1 cellular context compared by ENCODE assay signal in the genomic region with DNA sequence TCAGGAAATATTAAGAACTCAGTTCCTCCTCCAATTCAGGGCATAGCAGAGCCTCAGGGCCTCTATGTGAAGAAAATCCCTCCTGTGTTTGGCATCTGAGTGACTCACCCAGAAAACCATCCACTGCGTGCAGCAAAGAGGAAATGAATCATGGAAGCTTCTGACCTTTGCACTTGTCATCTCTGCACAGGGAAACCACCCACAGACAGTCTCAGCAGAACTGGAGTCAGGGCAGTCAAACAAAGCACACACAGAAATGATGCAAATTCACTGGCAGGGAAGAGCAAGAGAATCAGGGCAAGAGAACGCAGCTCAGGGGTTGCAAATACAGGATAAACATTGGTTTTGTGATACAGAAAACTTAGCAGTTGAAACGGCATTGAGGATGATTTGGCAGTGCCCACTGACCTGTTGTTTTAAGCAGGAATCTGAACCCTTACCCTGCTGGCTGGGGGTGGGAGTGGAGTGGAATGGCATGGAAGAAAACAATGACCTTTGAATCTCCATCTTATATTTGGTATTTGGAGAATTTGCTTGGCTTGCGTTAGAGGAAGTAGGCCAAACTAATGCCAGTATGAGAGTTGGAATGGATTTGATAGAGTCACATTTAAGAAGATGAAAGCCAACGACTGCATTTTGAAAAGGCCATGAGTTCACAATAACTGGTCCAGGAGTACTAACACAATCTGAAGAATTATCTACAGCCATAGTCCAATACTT.
TF ChIP-seq lines count a peak whose summit lies in the region.

No MANE protein-coding gene starts in this region.

TF ChIP-seq in SK-N-SH, 30 proteins besides CTCF, POLR2A, EP300 and RAD21 (continued from another document):
- TF ChIP-seq, protein P1, sequence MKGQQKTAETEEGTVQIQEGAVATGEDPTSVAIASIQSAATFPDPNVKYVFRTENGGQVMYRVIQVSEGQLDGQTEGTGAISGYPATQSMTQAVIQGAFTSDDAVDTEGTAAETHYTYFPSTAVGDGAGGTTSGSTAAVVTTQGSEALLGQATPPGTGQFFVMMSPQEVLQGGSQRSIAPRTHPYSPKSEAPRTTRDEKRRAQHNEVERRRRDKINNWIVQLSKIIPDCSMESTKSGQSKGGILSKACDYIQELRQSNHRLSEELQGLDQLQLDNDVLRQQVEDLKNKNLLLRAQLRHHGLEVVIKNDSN (IDR thresholded peaks at IDR 0.05; ENCODE audit: borderline replicate concordance, low read depth), result 0 out of 2 replicates have a peak, but pooled peaks have one; percentile 41
- peak; percentile 54; the same call in 1 of the 2 replicates for TF ChIP-seq ELF1 (IDR thresholded peaks at IDR 0.05)
- TF ChIP-seq, protein P2, sequence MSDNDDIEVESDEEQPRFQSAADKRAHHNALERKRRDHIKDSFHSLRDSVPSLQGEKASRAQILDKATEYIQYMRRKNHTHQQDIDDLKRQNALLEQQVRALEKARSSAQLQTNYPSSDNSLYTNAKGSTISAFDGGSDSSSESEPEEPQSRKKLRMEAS (IDR thresholded peaks at IDR 0.05; ENCODE audit: low read depth), result peak; percentile 78; the same call in 1 of the 2 replicates
- TF ChIP-seq GABPA (IDR thresholded peaks at IDR 0.05; ENCODE audit: low read depth), result peak; percentile 50
- peak; percentile 63; the same call in 1 of the 2 replicates for TF ChIP-seq TAF1 (IDR thresholded peaks at IDR 0.05; ENCODE audit: borderline replicate concordance, low read depth, low read length)
- TF ChIP-seq RCOR1 (IDR thresholded peaks at IDR 0.05; ENCODE audit: low read length), result no peak
- TF ChIP-seq POLR2AphosphoS5 (IDR thresholded peaks at IDR 0.05; ENCODE audit: low read depth, low read length), result peak; percentile 71; the same call in 1 of the 2 replicates
- no peak for TF ChIP-seq GATA2 (CRISPR knock-in tag; IDR thresholded peaks at IDR 0.05)
- no peak for TF ChIP-seq EZH2phosphoT487 (IDR thresholded peaks at IDR 0.05; ENCODE audit: borderline replicate concordance, low read depth)
- TF ChIP-seq FOSL2 (IDR thresholded peaks at IDR 0.05; ENCODE audit: borderline replicate concordance, low read depth), result peak; percentile 99
- TF ChIP-seq, protein P3, sequence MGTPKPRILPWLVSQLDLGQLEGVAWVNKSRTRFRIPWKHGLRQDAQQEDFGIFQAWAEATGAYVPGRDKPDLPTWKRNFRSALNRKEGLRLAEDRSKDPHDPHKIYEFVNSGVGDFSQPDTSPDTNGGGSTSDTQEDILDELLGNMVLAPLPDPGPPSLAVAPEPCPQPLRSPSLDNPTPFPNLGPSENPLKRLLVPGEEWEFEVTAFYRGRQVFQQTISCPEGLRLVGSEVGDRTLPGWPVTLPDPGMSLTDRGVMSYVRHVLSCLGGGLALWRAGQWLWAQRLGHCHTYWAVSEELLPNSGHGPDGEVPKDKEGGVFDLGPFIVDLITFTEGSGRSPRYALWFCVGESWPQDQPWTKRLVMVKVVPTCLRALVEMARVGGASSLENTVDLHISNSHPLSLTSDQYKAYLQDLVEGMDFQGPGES (IDR thresholded peaks at IDR 0.05; ENCODE audit: low read depth, low read length), result no peak
- TF ChIP-seq, protein P4, sequence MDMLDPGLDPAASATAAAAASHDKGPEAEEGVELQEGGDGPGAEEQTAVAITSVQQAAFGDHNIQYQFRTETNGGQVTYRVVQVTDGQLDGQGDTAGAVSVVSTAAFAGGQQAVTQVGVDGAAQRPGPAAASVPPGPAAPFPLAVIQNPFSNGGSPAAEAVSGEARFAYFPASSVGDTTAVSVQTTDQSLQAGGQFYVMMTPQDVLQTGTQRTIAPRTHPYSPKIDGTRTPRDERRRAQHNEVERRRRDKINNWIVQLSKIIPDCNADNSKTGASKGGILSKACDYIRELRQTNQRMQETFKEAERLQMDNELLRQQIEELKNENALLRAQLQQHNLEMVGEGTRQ (IDR thresholded peaks at IDR 0.05; ENCODE audit: borderline replicate concordance, low read depth, low read length), result no peak
- TF ChIP-seq MEF2A (IDR thresholded peaks at IDR 0.05; ENCODE audit: borderline replicate concordance, low read depth), result peak; percentile 85; the same call in 1 of the 2 replicates
- TF ChIP-seq TCF12 (IDR thresholded peaks at IDR 0.05), result peak; percentile 94
- no peak for TF ChIP-seq RFX5 (IDR thresholded peaks at IDR 0.05; ENCODE audit: low read length)
- peak; percentile 86 for TF ChIP-seq NFIC (IDR thresholded peaks at IDR 0.05; ENCODE audit: borderline replicate concordance)
- TF ChIP-seq, protein P5, sequence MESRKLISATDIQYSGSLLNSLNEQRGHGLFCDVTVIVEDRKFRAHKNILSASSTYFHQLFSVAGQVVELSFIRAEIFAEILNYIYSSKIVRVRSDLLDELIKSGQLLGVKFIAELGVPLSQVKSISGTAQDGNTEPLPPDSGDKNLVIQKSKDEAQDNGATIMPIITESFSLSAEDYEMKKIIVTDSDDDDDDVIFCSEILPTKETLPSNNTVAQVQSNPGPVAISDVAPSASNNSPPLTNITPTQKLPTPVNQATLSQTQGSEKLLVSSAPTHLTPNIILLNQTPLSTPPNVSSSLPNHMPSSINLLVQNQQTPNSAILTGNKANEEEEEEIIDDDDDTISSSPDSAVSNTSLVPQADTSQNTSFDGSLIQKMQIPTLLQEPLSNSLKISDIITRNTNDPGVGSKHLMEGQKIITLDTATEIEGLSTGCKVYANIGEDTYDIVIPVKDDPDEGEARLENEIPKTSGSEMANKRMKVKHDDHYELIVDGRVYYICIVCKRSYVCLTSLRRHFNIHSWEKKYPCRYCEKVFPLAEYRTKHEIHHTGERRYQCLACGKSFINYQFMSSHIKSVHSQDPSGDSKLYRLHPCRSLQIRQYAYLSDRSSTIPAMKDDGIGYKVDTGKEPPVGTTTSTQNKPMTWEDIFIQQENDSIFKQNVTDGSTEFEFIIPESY (IDR thresholded peaks at IDR 0.05; ENCODE audit: borderline replicate concordance, low read depth), result peak; percentile 88
- peak; percentile 100 for TF ChIP-seq JUND (IDR thresholded peaks at IDR 0.05)
TF ChIP-seq in SK-N-SH: peak in this region for 19.
